In genomic region chr3:95334461-95334860, GRCh38 we compare ENCODE assay signal across 19 cellular contexts.
A peak's percentile ranks its signal among the peaks of the same experiment; 100 is the strongest.
DNase-seq lines count a peak whose midpoint lies in the region; ATAC-seq and TF ChIP-seq lines count a peak whose summit lies in the region.
"Had no signal": no experiment of that assay in that cellular context is flagged by ENCODE, and none has a peak within 500 bp of the region (broad histone marks: within the 10 kb centered on the region; RNA-seq: fewer than 3 reads in every experiment).

No MANE protein-coding gene starts in this region.

- no peak overlapping the region for H3K4me2 ChIP-seq in GM23338

- H3K27me3 Mint-ChIP-seq in GM23338 (ENCODE audit: insufficient read depth, low read depth, poor library complexity): no peaks in the 10 kb centered on the region
- H3K27me3 Mint-ChIP-seq: CD4-positive, CD25-positive, alpha-beta regulatory T cell; IgD-negative memory B cell had no signal

- peaks cover 9% of the 10 kb centered on the region; the same call in 1 of the 3 replicates for H3K36me3 Mint-ChIP-seq in GM23338 (ENCODE audit: low read depth)
- H3K36me3 Mint-ChIP-seq: CD4-positive, CD25-positive, alpha-beta regulatory T cell; IgD-negative memory B cell had no signal

- no peaks in the 10 kb centered on the region for H3F3A ChIP-seq in GM23338 (replicated peaks; ENCODE audit: low read depth)

- H4K20me1 ChIP-seq in GM23338 (replicated peaks; ENCODE audit: insufficient read depth): no peaks in the 10 kb centered on the region

- H3K27ac Mint-ChIP-seq in GM23338: no peak overlapping the region
- H3K27ac Mint-ChIP-seq: CD4-positive, CD25-positive, alpha-beta regulatory T cell; HFFc6; IgD-negative memory B cell had no signal

- H3K27me3 ChIP-seq in GM23338 (ENCODE audit: insufficient read depth): no peaks in the 10 kb centered on the region
- H3K27me3 ChIP-seq: BE2C had no signal

- H3K4me1 Mint-ChIP-seq in GM23338: 0 out of 3 replicates have a peak, but pooled peaks cover 2% of the 10 kb centered on the region
- H3K4me1 Mint-ChIP-seq: CD4-positive, CD25-positive, alpha-beta regulatory T cell; IgD-negative memory B cell had no signal

- ATAC-seq in GM23338 (no peak), HG02884 (IDR thresholded peaks at IDR 0.05; ENCODE audit: unreplicated experiment) (no peak)
- ATAC-seq: HCT116, HepG2 had no signal

- peak; percentile 59 for DNase-seq in G401 (ENCODE audit: low spot score)
- DNase-seq in NCI-H2171 (lab: John Stamatoyannopoulos, UW): peak; percentile 51
- DNase-seq in cerebellar cortex (ENCODE audit: low spot score): peak; percentile 54
- DNase-seq in myocyte (ENCODE audit: low read depth): peak; percentile 3
- DNase-seq in NCI-H510A treated with DMSO at 0.1 percent for 48 hours (lab: John Stamatoyannopoulos, UW): no peak
- DNase-seq in GM23338 (ENCODE audit: low spot score): no peak
- DNase-seq: ACHN; BE2C; Caco-2; CD4-positive, CD25-positive, alpha-beta regulatory T cell; DMS79 treated with DMSO at 0.1 percent for 48 hours; GOT3; H7; HFFc6 had no signal

- H3K4me3 Mint-ChIP-seq in GM23338: no peak overlapping the region
- H3K4me3 Mint-ChIP-seq: CD4-positive, CD25-positive, alpha-beta regulatory T cell; HFFc6; IgD-negative memory B cell had no signal

- no peaks in the 10 kb centered on the region for H3K9me2 ChIP-seq in GM23338 (ENCODE audit: insufficient read depth)

- H3K9me3 Mint-ChIP-seq in GM23338: peaks cover 10% of the 10 kb centered on the region; the same call in 2 of the 3 replicates

- no peak overlapping the region for H3K4me3 ChIP-seq in GM23338
- H3K4me3 ChIP-seq: GM12878 had no signal

- H3K27ac ChIP-seq in GM23338 (ENCODE audit: low read depth): no peak overlapping the region

- H3K36me3 ChIP-seq in GM23338 (ENCODE audit: insufficient read depth): no peaks in the 10 kb centered on the region
- H3K36me3 ChIP-seq: BE2C had no signal

- TF ChIP-seq CTCF in GM23338 (conservative IDR thresholded peaks at IDR 0.05; ENCODE audit: low read depth in 2 of 2): no peak

- H3K4me1 ChIP-seq in GM23338 (ENCODE audit: insufficient read depth): no peaks in the 10 kb centered on the region
- H3K4me1 ChIP-seq: BE2C had no signal

- H2AFZ ChIP-seq in GM23338: no peak overlapping the region

- in situ Hi-C loops in G401 (cut with HindIII; ENCODE audit: low sequenced_read_pairs): no loop called here

- H3K79me2 ChIP-seq in GM23338 (replicated peaks; ENCODE audit: insufficient read depth): no peaks in the 10 kb centered on the region

TF ChIP-seq in GM23338, 12 proteins besides CTCF, POLR2A, EP300 and RAD21:
- TF ChIP-seq ETS1 (IDR thresholded peaks at IDR 0.05) (no peak), POLR2AphosphoS5 (IDR thresholded peaks at IDR 0.05; ENCODE audit: low read depth) (no peak), ZNF114 (CRISPR knock-in tag; IDR thresholded peaks at IDR 0.05) (no peak), ZNF462 (CRISPR knock-in tag; IDR thresholded peaks at IDR 0.05) (no peak)

Comparison
In these comparisons a context has a peak if more than half of its experiments do, and no peak if none do; other contexts are left out.
1. DNase-seq: peak in G401 (single experiment), NCI-H2171 (single experiment), cerebellar cortex (single experiment) and myocyte (single experiment); none in NCI-H510A treated with DMSO at 0.1 percent for 48 hours (single experiment) and GM23338 (single experiment).